Comparison of ENCODE assay signal across 8 cellular contexts in the genomic region with DNA sequence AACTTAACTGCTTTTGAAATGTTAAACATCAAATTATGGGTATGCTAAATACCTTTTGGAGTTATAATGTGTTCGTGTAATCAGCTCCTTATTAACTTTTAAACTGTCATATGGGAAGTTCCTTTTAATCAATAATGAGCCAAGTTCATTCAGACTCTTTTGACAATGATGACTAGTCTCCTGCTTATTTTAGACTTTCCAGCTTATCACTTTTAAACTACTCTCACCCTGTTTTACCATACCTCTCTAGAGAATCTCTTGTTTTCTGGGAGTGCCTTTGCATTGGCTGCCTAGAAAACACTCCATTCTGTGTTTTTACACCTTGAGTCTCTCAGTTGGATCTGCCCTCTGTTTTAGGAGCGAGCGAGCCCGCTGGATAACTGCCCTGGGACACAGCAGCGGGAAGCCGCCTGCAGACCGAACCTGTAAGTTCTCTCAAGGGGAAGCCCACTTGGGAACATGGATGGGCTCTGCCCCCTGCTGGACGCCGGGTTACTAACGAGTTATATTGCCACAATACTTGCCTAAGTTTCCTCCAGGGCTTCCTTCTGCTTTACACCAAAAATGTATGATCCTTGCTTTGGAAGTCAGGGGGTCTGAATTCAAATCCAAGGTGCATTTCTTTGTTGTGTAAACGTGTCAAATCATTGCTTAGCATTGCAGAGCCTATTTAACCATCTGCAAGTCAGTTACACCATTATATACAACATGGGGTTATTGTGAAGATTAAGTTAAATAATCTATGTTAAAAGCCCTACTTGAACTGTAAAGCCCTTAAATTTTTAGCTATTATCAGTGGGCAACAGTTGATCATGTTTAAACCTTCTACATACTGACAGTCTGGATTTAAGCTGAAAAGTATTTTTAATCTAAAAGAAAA.
A peak's percentile ranks its signal among the peaks of the same experiment; 100 is the strongest.
DNase-seq lines count a peak whose midpoint lies in the region; ATAC-seq and TF ChIP-seq lines count a peak whose summit lies in the region.

No MANE protein-coding gene starts in this region.

- H3K4me3 ChIP-seq in lung = no peak overlapping the region

- peak; percentile 42 for DNase-seq in CMK (ENCODE audit: low read depth)
- DNase-seq in NCI-H526 treated with DMSO at 0.1 percent for 48 hours (lab: John Stamatoyannopoulos, UW) = peak; percentile 78
- DNase-seq in activated CD4-positive, alpha-beta T cell treated with anti-CD3 and anti-CD28 coated beads, Interleukin-2, amount 50 U/mL, for 4 hours = peak; percentile 59 to 60
- peak; percentile 50 for DNase-seq in effector CD4-positive, alpha-beta T cell
- peak; percentile 91 for DNase-seq in lung (ENCODE audit: low spot score)
- peak; percentile 7 for DNase-seq in stimulated activated CD8-positive, alpha-beta memory T cell treated with anti-CD3 and anti-CD28 coated beads, Interleukin-12 subunit alpha, Interleukin-12 subunit beta, amount 100 ng/mL, for 24 hours (ENCODE audit: extremely low read depth)

- peaks cover 0 to 2% of the 10 kb centered on the region in 2 donors for H3K4me1 ChIP-seq in lung (ENCODE audit: control insufficient read depth in 2 of 2, insufficient read depth in 2 of 2, low read length in 2 of 2)

- H3K36me3 ChIP-seq in lung (ENCODE audit: control insufficient read depth in 2 of 2, insufficient read depth in 2 of 2, low read length in 2 of 2) = peaks cover 11 to 12% of the 10 kb centered on the region in 2 donors

- H3K27ac ChIP-seq in lung (ENCODE audit: low read depth in 1 of 2, low read length in 1 of 2) = no peak overlapping the region

- ATAC-seq in GM19455 (IDR thresholded peaks at IDR 0.05; ENCODE audit: unreplicated experiment) = peak; percentile 88
- peak; percentile 90 for ATAC-seq in HG03521 (IDR thresholded peaks at IDR 0.05; ENCODE audit: unreplicated experiment)
- ATAC-seq in lung (ENCODE audit: insufficient read depth, low FRiP score) = peak; percentile 87

- no peaks in the 10 kb centered on the region for H3K27me3 ChIP-seq in lung (ENCODE audit: control insufficient read depth, insufficient read depth)

- TF ChIP-seq CTCF in lung (IDR thresholded peaks at IDR 0.05; ENCODE audit: control extremely low read depth, extremely low read depth) = peak; percentile 88

- no peaks in the 10 kb centered on the region for H3K9me3 ChIP-seq in lung (ENCODE audit: control insufficient read depth in 2 of 2, insufficient read depth in 1 of 2, low read length in 1 of 2)

- 9 to 13% methylated on average over 11 of the region's 11 CpGs for WGBS in lung, 2 donors

Comparison
In these comparisons a context has a peak if more than half of its experiments do, and no peak if none do; other contexts are left out.
1. DNase-seq: peak in every context shown above with its lines; median percentile 91 in lung; 78 in NCI-H526 treated with DMSO at 0.1 percent for 48 hours; 60 in activated CD4-positive, alpha-beta T cell treated with anti-CD3 and anti-CD28 coated beads, Interleukin-2, amount 50 U/mL, for 4 hours; 50 in effector CD4-positive, alpha-beta T cell; 42 in CMK; 7 in stimulated activated CD8-positive, alpha-beta memory T cell treated with anti-CD3 and anti-CD28 coated beads, Interleukin-12 subunit alpha, Interleukin-12 subunit beta, amount 100 ng/mL, for 24 hours.